In the genomic region with DNA sequence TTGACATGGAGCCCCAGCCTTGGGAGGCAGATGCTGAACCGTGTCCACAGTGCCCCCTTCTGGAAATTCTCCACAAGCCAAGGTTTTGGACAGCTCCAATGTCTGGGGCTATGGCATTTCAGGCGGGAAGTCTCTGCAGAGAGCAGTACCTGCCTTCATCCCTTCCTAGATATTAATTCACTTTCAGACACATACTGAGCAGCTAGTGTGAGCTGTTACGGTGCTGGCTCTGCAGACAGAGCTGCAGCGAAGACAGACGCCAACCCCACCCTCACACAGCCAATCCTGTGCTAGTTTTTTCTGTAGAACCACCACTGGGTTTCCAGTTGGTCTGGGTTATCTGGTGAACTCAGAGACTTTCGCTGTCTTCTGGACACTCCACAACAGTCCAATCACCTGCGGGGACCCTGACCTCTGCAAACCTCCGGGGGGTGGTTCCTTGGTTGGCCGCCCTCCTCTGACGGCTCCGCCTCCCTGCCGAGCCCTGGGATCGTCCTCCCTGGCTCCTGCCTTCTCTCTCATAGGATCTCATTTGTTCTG, we compare ENCODE assay signal across 9 cellular contexts. TPM values are rescaled to one million over a fixed set of nuclear protein-coding genes. Genes with fewer than 3 reads are reported as not detected.
DNase-seq lines count a peak whose midpoint lies in the region; ATAC-seq and TF ChIP-seq lines count a peak whose summit lies in the region.
"Had no signal": no experiment of that assay in that cellular context is flagged by ENCODE, and none has a peak within 500 bp of the region (broad histone marks: within the 10 kb centered on the region; RNA-seq: fewer than 3 reads in every experiment).

No MANE protein-coding gene starts in this region.

- no peaks in the 10 kb centered on the region for H3K9me3 Mint-ChIP-seq in progenitor cell of endocrine pancreas (ENCODE audit: low read depth)
- H3K9me3 Mint-ChIP-seq: activated naive CD4-positive, alpha-beta T cell treated with anti-CD3 and anti-CD28 coated beads, Interleukin-2, amount 50 U/mL, for 24 hours had no signal

- H3K4me3 Mint-ChIP-seq in progenitor cell of endocrine pancreas (ENCODE audit: low read depth): no peak overlapping the region
- H3K4me3 Mint-ChIP-seq: activated naive CD4-positive, alpha-beta T cell treated with anti-CD3 and anti-CD28 coated beads, Interleukin-2, amount 50 U/mL, for 24 hours had no signal

- H3K27ac Mint-ChIP-seq in progenitor cell of endocrine pancreas: no peak overlapping the region
- H3K27ac Mint-ChIP-seq: activated naive CD4-positive, alpha-beta T cell treated with anti-CD3 and anti-CD28 coated beads, Interleukin-2, amount 50 U/mL, for 24 hours had no signal

- peak; percentile 88 for DNase-seq in DMS53 (lab: John Stamatoyannopoulos, UW)
- DNase-seq in LNCaP clone FGC (ENCODE audit: low read depth): no peak
- DNase-seq in SK-N-MC (ENCODE audit: low read depth, low spot score): no peak
- peak; percentile 62 for DNase-seq in activated naive CD4-positive, alpha-beta T cell treated with anti-CD3 and anti-CD28 coated beads, Interleukin-2, amount 50 U/mL, for 16 hours
- peak; percentile 46 to 88 (median 72) for DNase-seq in head of caudate nucleus
- DNase-seq in progenitor cell of endocrine pancreas (ENCODE audit: low spot score, unreplicated experiment): no peak
- DNase-seq in posterior vena cava (ENCODE audit: low spot score): no peak

- no peak for ATAC-seq in HG02970 (IDR thresholded peaks at IDR 0.05; ENCODE audit: low FRiP score, unreplicated experiment)

- intact Hi-C loops in head of caudate nucleus (cut with DNase I): no loop called here
- intact Hi-C loops in posterior vena cava (cut with DNase I): no loop called here

- no peaks in the 10 kb centered on the region for H3K4me1 Mint-ChIP-seq in progenitor cell of endocrine pancreas (ENCODE audit: low read depth)

- H3K27ac ChIP-seq in SK-N-MC: no peak overlapping the region

- no peak overlapping the region for H3K9ac ChIP-seq in SK-N-MC (ENCODE audit: insufficient read length)

- H3K36me3 Mint-ChIP-seq in progenitor cell of endocrine pancreas (ENCODE audit: insufficient read depth): no peaks in the 10 kb centered on the region
- H3K36me3 Mint-ChIP-seq: activated naive CD4-positive, alpha-beta T cell treated with anti-CD3 and anti-CD28 coated beads, Interleukin-2, amount 50 U/mL, for 24 hours had no signal

- no peaks in the 10 kb centered on the region for H3K9me3 ChIP-seq in SK-N-MC (ENCODE audit: low read depth, low read length)

- peaks cover 7% of the 10 kb centered on the region for H3K27me3 Mint-ChIP-seq in progenitor cell of endocrine pancreas
- H3K27me3 Mint-ChIP-seq: activated naive CD4-positive, alpha-beta T cell treated with anti-CD3 and anti-CD28 coated beads, Interleukin-2, amount 50 U/mL, for 24 hours had no signal

- TF ChIP-seq CTCF in LNCaP clone FGC (IDR thresholded peaks at IDR 0.05; ENCODE audit: control insufficient read depth, extremely low read depth, insufficient read depth) (peak; percentile 59), progenitor cell of endocrine pancreas (IDR thresholded peaks at IDR 0.05; ENCODE audit: unreplicated experiment) (peak; percentile 65)

- H3K36me3 ChIP-seq in SK-N-MC (ENCODE audit: insufficient read depth, low read length): no peaks in the 10 kb centered on the region; the same call in 1 of the 2 replicates

- H3K4me3 ChIP-seq in LNCaP clone FGC (ENCODE audit: low read depth, low read length) (no peak overlapping the region), SK-N-MC (peak overlapping the region; percentile 55)

RNA-seq across cellular contexts. Expression of a gene that starts 9.1 kb away (rescaled TPM):
- 59.0 and 65.5 TPM in 2 replicates for total RNA-seq in progenitor cell of endocrine pancreas
- 10 to 100 TPM; 39.0 to 53.3 TPM for total RNA-seq in posterior vena cava

RNA-seq across cellular contexts. Expression of a gene that starts 9.6 kb away (rescaled TPM):
- 61.6 and 66.5 TPM in 2 replicates for total RNA-seq in progenitor cell of endocrine pancreas
- 10 to 100 TPM; 32.1 to 32.7 TPM for total RNA-seq in posterior vena cava

RNA-seq across cellular contexts. Expression of a gene that starts 11.7 kb away (rescaled TPM):
- total RNA-seq in progenitor cell of endocrine pancreas: 0.69 and 0.98 TPM in 2 replicates
- total RNA-seq in posterior vena cava: not detected

RNA-seq across cellular contexts. Expression of a gene that starts 17.0 kb away (rescaled TPM):
- total RNA-seq in progenitor cell of endocrine pancreas (2.9 and 3.2 TPM in 2 replicates), posterior vena cava (under 1 TPM; 0.14 to 0.56 TPM)

RNA-seq across cellular contexts. Expression of a gene that starts 23.6 kb away (rescaled TPM):
- total RNA-seq in progenitor cell of endocrine pancreas: 86.3 and 96.5 TPM in 2 replicates
- total RNA-seq in posterior vena cava: 10 to 100 TPM; 58.5 to 83.8 TPM

Comparison
In these comparisons a context has a peak if more than half of its experiments do, and no peak if none do; other contexts are left out.
1. DNase-seq: peak in DMS53 (single experiment), activated naive CD4-positive, alpha-beta T cell treated with anti-CD3 and anti-CD28 coated beads, Interleukin-2, amount 50 U/mL, for 16 hours (single experiment) and head of caudate nucleus (42 of 42); none in LNCaP clone FGC (single experiment), SK-N-MC (single experiment), progenitor cell of endocrine pancreas (single experiment) and posterior vena cava (single experiment).